Comparison of ENCODE assay signal across 15 cellular contexts in genomic region chr13:84870190-84870589, GRCh38.
DNase-seq lines count a peak whose midpoint lies in the region; ATAC-seq and TF ChIP-seq lines count a peak whose summit lies in the region.
"Had no signal": no experiment of that assay in that cellular context is flagged by ENCODE, and none has a peak within 500 bp of the region (broad histone marks: within the 10 kb centered on the region; RNA-seq: fewer than 3 reads in every experiment).

No MANE protein-coding gene starts in this region.

- no peaks in the 10 kb centered on the region for H3K27me3 ChIP-seq in BJ (ENCODE audit: control insufficient read depth, insufficient read depth, low read length)

- no peak overlapping the region for H3K27ac Mint-ChIP-seq in stimulated activated effector memory CD8-positive, alpha-beta T cell treated with anti-CD3 and anti-CD28 coated beads, Interleukin-12 subunit alpha, Interleukin-12 subunit beta, amount 100 ng/mL, for 72 hours
- H3K27ac Mint-ChIP-seq: activated B cell treated with CpG ODN at 0.5 μM for 24 hours, memory B cell had no signal

- DNase-seq in BJ (ENCODE audit: low read depth), result no peak
- DNase-seq in GM13977 (ENCODE audit: low spot score), result no peak
- DNase-seq in NAMALWA (ENCODE audit: low spot score), result peak; percentile 75
- DNase-seq in choroid plexus epithelial cell (ENCODE audit: low read depth), result peak; percentile 1
- no peak for DNase-seq in stimulated activated effector memory CD8-positive, alpha-beta T cell treated with anti-CD3 and anti-CD28 coated beads, Interleukin-12 subunit alpha, Interleukin-12 subunit beta, amount 100 ng/mL, for 72 hours (ENCODE audit: low spot score in 2 of 2)
- no peak for DNase-seq in NCI-H2227 treated with DMSO at 0.1 percent for 48 hours (lab: John Stamatoyannopoulos, UW)
- no peak for DNase-seq in NCI-H146 (lab: John Stamatoyannopoulos, UW)
- DNase-seq in NCI-H1694 treated with DMSO at 0.1 percent for 48 hours (lab: John Stamatoyannopoulos, UW), result no peak
- DNase-seq: activated B cell treated with CpG ODN at 0.5 μM for 24 hours; activated T-cell treated with anti-CD3 and anti-CD28 coated beads, Interleukin-2, amount 50 U/mL, for 48 hours; COR-L47; hypothalamus; NCI-H2029; stimulated activated naive CD4-positive, alpha-beta T cell had no signal

- H3K4me1 Mint-ChIP-seq in stimulated activated effector memory CD8-positive, alpha-beta T cell treated with anti-CD3 and anti-CD28 coated beads, Interleukin-12 subunit alpha, Interleukin-12 subunit beta, amount 100 ng/mL, for 72 hours, result no peaks in the 10 kb centered on the region
- H3K4me1 Mint-ChIP-seq: activated B cell treated with CpG ODN at 0.5 μM for 24 hours, memory B cell had no signal

- in situ Hi-C loops in GM13977 (cut with MboI; ENCODE audit: low pct_unique_long_range_greater_than_20kb, low sequenced_read_pairs, unreplicated experiment), result no loop called here

- H3K4me3 Mint-ChIP-seq in stimulated activated effector memory CD8-positive, alpha-beta T cell treated with anti-CD3 and anti-CD28 coated beads, Interleukin-12 subunit alpha, Interleukin-12 subunit beta, amount 100 ng/mL, for 72 hours, result no peak overlapping the region
- H3K4me3 Mint-ChIP-seq: activated B cell treated with CpG ODN at 0.5 μM for 24 hours, memory B cell had no signal

- TF ChIP-seq CTCF in BJ (IDR thresholded peaks at IDR 0.05; ENCODE audit: insufficient read depth, low read depth, low read length) (peak; percentile 14; the same call in 1 of the 2 replicates), GM13977 (IDR thresholded peaks at IDR 0.05; ENCODE audit: extremely low read depth, insufficient read depth, missing control alignments) (peak; percentile 35), choroid plexus epithelial cell (conservative IDR thresholded peaks at IDR 0.05; ENCODE audit: low read depth, low read length) (peak; percentile 28)

- no peaks in the 10 kb centered on the region for H3K36me3 Mint-ChIP-seq in stimulated activated effector memory CD8-positive, alpha-beta T cell treated with anti-CD3 and anti-CD28 coated beads, Interleukin-12 subunit alpha, Interleukin-12 subunit beta, amount 100 ng/mL, for 72 hours
- H3K36me3 Mint-ChIP-seq: memory B cell had no signal

- H3K4me3 ChIP-seq in BJ (ENCODE audit: low read depth, low read length) (no peak overlapping the region), choroid plexus epithelial cell (ENCODE audit: low read depth, low read length) (no peak overlapping the region)

- POLR2A ChIA-PET in BJ (lab: Charles Lee), result no interaction called here

- CTCF ChIA-PET in BJ (lab: Yijun Ruan, JAX), result no interaction called here

- no peak for ATAC-seq in stimulated activated effector memory CD8-positive, alpha-beta T cell treated with anti-CD3 and anti-CD28 coated beads, Interleukin-12 subunit alpha, Interleukin-12 subunit beta, amount 100 ng/mL, for 72 hours

- no peaks in the 10 kb centered on the region for H3K36me3 ChIP-seq in BJ (ENCODE audit: control insufficient read depth, insufficient read depth, low read length)

- H3K9me3 Mint-ChIP-seq in stimulated activated effector memory CD8-positive, alpha-beta T cell treated with anti-CD3 and anti-CD28 coated beads, Interleukin-12 subunit alpha, Interleukin-12 subunit beta, amount 100 ng/mL, for 72 hours, result peaks cover 6% of the 10 kb centered on the region
- H3K9me3 Mint-ChIP-seq: activated B cell treated with CpG ODN at 0.5 μM for 24 hours, memory B cell had no signal

Comparison
In these comparisons a context has a peak if more than half of its experiments do, and no peak if none do; other contexts are left out.
1. DNase-seq: peak in NAMALWA (single experiment) and choroid plexus epithelial cell (single experiment); none in BJ (single experiment), GM13977 (single experiment), stimulated activated effector memory CD8-positive, alpha-beta T cell treated with anti-CD3 and anti-CD28 coated beads, Interleukin-12 subunit alpha, Interleukin-12 subunit beta, amount 100 ng/mL, for 72 hours (0 of 2), NCI-H2227 treated with DMSO at 0.1 percent for 48 hours (single experiment), NCI-H146 (single experiment) and NCI-H1694 treated with DMSO at 0.1 percent for 48 hours (single experiment).
2. Peak in every context shown above with its lines, with median percentiles within 50 percentile points of each other: CTCF ChIP-seq.